ENCODE assay signal across 12 cellular contexts in the genomic region with DNA sequence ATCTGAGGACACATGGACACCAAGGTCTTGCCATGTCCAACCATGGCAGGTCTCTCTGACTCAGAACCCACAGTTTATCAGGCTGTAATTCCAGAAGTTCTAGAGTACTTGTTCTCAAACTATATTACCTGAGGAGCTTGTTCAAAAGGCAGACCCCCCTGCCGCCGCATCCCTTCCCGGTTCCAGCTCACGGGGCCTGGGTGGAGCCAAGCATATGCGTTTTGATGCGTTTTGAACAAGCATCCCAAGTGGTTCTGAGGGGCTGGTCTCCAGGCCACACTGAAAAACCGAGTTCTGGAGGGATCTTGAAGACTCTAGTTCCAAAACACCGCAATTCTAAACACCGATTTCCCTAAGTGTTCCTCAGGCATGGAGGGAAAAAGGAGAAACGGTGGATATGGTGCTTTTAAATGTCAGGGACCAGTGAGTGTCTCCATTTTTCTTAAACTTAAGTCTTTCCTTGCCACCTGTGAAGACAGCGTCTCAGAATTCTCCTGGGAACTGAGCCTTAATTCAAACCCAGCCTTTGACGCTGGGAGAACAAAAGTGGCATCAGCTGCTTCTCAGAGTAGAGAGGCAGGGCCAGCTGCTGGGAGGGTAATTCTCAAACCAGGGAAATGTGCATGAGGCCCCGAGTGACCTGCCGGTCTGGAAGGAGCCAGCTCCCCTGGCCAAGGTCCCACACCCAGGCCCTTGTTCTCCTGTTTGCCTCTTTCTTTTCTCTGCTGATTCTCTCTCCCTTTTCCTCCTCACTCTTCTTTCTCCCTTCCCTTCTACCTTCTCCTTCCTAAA.
A peak's percentile ranks its signal among the peaks of the same experiment; 100 is the strongest.
DNase-seq lines count a peak whose midpoint lies in the region; ATAC-seq, FAIRE-seq and TF ChIP-seq lines count a peak whose summit lies in the region.
"Had no signal": no experiment of that assay in that cellular context is flagged by ENCODE, and none has a peak within 500 bp of the region (broad histone marks: within the 10 kb centered on the region; RNA-seq: fewer than 3 reads in every experiment).

No MANE protein-coding gene starts in this region.

- H3K4me3 ChIP-seq in heart right ventricle, result no peak overlapping the region
- no peak overlapping the region for H3K4me3 ChIP-seq in right atrium auricular region
- H3K4me3 ChIP-seq in endodermal cell (ENCODE audit: low read length), result no peak overlapping the region
- no peak overlapping the region for H3K4me3 ChIP-seq in upper lobe of left lung

- peak overlapping the region; percentile 30 for H3K27ac Mint-ChIP-seq in endodermal cell
- peak overlapping the region; percentile 18 for H3K27ac Mint-ChIP-seq in nephron progenitor cell
- H3K27ac Mint-ChIP-seq in T-cell, result peak overlapping the region in 1 of 2 donors; percentile 28

- no peak for TF ChIP-seq EP300 in upper lobe of left lung (IDR thresholded peaks at IDR 0.05)

- intact Hi-C loops in heart right ventricle (cut with DNase I), result loop anchor here in 4 of 10 donors (5.0 to 10.0 kb wide), 2 partner anchors 72 to 290 kb away; no protein-coding TSS in a partner anchor

- H3K27ac ChIP-seq in heart right ventricle (peak overlapping the region in 6 of 10 donors; percentile 25 to 59 (median 40)), right atrium auricular region (no peak overlapping the region), endodermal cell (ENCODE audit: low read depth, low read length) (peak overlapping the region; percentile 86), upper lobe of left lung (peak overlapping the region in 3 of 4 donors; percentile 50 to 64 (median 63))

- WGBS in heart right ventricle, 2 donors, result 74 to 76% methylated on average over 14 of the region's 14 CpGs
- 92 to 93% methylated on average over 13 to 14 of the region's 14 CpGs for WGBS in endodermal cell (ENCODE audit: insufficient coverage in 1 of 2, insufficient read length in 1 of 2), 2 experiments
- WGBS in upper lobe of left lung, 2 donors, result 63 to 77% methylated on average over 14 of the region's 14 CpGs

- FAIRE-seq in GM12892 (lab: Jason Lieb, UNC), result no peak
- FAIRE-seq: kidney had no signal

- H3K4me3 Mint-ChIP-seq in endodermal cell, result no peak overlapping the region
- H3K4me3 Mint-ChIP-seq in nephron progenitor cell, result no peak overlapping the region
- no peak overlapping the region for H3K4me3 Mint-ChIP-seq in T-cell

- H3K4me1 ChIP-seq in heart right ventricle, result peaks cover 0 to 58% (median 23%) of the 10 kb centered on the region in 9 donors
- H3K4me1 ChIP-seq in right atrium auricular region, result peaks cover 0 to 42% of the 10 kb centered on the region in 2 donors
- H3K4me1 ChIP-seq in endodermal cell (ENCODE audit: control insufficient read depth, insufficient read depth, low read length), result no peaks in the 10 kb centered on the region
- H3K4me1 ChIP-seq in upper lobe of left lung, result peaks cover 5 to 37% (median 30%) of the 10 kb centered on the region in 4 donors

- no peaks in the 10 kb centered on the region for H3K9me3 Mint-ChIP-seq in endodermal cell
- no peaks in the 10 kb centered on the region for H3K9me3 Mint-ChIP-seq in nephron progenitor cell
- H3K9me3 Mint-ChIP-seq in T-cell, result no peaks in the 10 kb centered on the region

- TF ChIP-seq POLR2A in upper lobe of left lung (IDR thresholded peaks at IDR 0.05) (no peak), GM12892 (IDR thresholded peaks at IDR 0.05; ENCODE audit: low read depth, low read length) (no peak)

- ATAC-seq in heart right ventricle (no peak), upper lobe of left lung (ENCODE audit: low FRiP score in 2 of 2) (no peak), HG02970 (IDR thresholded peaks at IDR 0.05; ENCODE audit: low FRiP score, unreplicated experiment) (no peak), T-cell (replicated peaks in 1 of 4) (no peak)

- TF ChIP-seq CTCF in heart right ventricle (IDR thresholded peaks at IDR 0.05), result no peak
- no peak for TF ChIP-seq CTCF in right atrium auricular region (IDR thresholded peaks at IDR 0.05)
- no peak for TF ChIP-seq CTCF in endodermal cell (conservative IDR thresholded peaks at IDR 0.05)
- no peak for TF ChIP-seq CTCF in nephron progenitor cell (IDR thresholded peaks at IDR 0.05)
- TF ChIP-seq CTCF in upper lobe of left lung (IDR thresholded peaks at IDR 0.05), result no peak

- H3K27me3 Mint-ChIP-seq in endodermal cell (ENCODE audit: insufficient read depth) (no peaks in the 10 kb centered on the region), nephron progenitor cell (ENCODE audit: low read depth, poor library complexity) (no peaks in the 10 kb centered on the region), T-cell (no peaks in the 10 kb centered on the region)

- POLR2A ChIA-PET in T-cell (lab: Charles Lee), result no interaction called here

- H3K9me3 ChIP-seq in heart right ventricle (no peaks in the 10 kb centered on the region), right atrium auricular region (no peaks in the 10 kb centered on the region), endodermal cell (ENCODE audit: control insufficient read depth, low read length) (no peaks in the 10 kb centered on the region), upper lobe of left lung (no peaks in the 10 kb centered on the region)

- no peaks in the 10 kb centered on the region for H3K27me3 ChIP-seq in heart right ventricle
- H3K27me3 ChIP-seq in right atrium auricular region, result no peaks in the 10 kb centered on the region
- H3K27me3 ChIP-seq in endodermal cell (ENCODE audit: control insufficient read depth, insufficient read depth, low read length, poor library complexity, severe bottlenecking), result no peaks in the 10 kb centered on the region
- no peaks in the 10 kb centered on the region for H3K27me3 ChIP-seq in upper lobe of left lung

- DNase-seq in heart right ventricle, result no peak
- DNase-seq in right atrium auricular region (ENCODE audit: low spot score), result no peak
- DNase-seq in endodermal cell, result no peak
- no peak for DNase-seq in nephron progenitor cell
- no peak for DNase-seq in upper lobe of left lung
- no peak for DNase-seq in T-cell
- DNase-seq in GM12892 (ENCODE audit: insufficient read length), result no peak
- DNase-seq: activated CD4-positive, alpha-beta T cell treated with anti-CD3 and anti-CD28 coated beads for 1 hour; kidney; NCI-H2029 treated with DMSO at 0.1 percent for 48 hours; stimulated activated CD8-positive, alpha-beta memory T cell treated with anti-CD3 and anti-CD28 coated beads, Interleukin-4, amount 100 ng/mL, for 48 hours had no signal

- CTCF ChIA-PET in T-cell (lab: Charles Lee), result no interaction called here

- H3K36me3 Mint-ChIP-seq in endodermal cell (ENCODE audit: low read depth), result peaks cover 32% of the 10 kb centered on the region
- H3K36me3 Mint-ChIP-seq in nephron progenitor cell (ENCODE audit: low read depth), result peaks cover 20% of the 10 kb centered on the region
- peaks cover 37% of the 10 kb centered on the region for H3K36me3 Mint-ChIP-seq in T-cell

- no peak overlapping the region for H3K9ac ChIP-seq in endodermal cell (ENCODE audit: extremely low read depth, low read length, poor library complexity, severe bottlenecking)

- H3K36me3 ChIP-seq in heart right ventricle, result peaks cover 0 to 85% (median 9%) of the 10 kb centered on the region in 9 donors
- H3K36me3 ChIP-seq in right atrium auricular region, result peaks cover 35% of the 10 kb centered on the region
- H3K36me3 ChIP-seq in endodermal cell (ENCODE audit: control insufficient read depth, insufficient read depth, low read length), result peaks cover 62% of the 10 kb centered on the region
- H3K36me3 ChIP-seq in upper lobe of left lung, result peaks cover 23 to 56% (median 43%) of the 10 kb centered on the region in 4 donors

- H3K4me1 Mint-ChIP-seq in endodermal cell (no peaks in the 10 kb centered on the region), nephron progenitor cell (peaks cover 28% of the 10 kb centered on the region), T-cell (peaks cover 0 to under 1% (median 0%) of the 10 kb centered on the region in 3 donors)

Comparison
In these comparisons a context has a peak if more than half of its experiments do, and no peak if none do; other contexts are left out.
1. H3K27ac ChIP-seq: peak in heart right ventricle (6 of 10), endodermal cell (single experiment) and upper lobe of left lung (3 of 4); none in right atrium auricular region (0 of 2).